In genomic region chr12:93466625-93467350, GRCh38 we compare ENCODE assay signal across 8 cellular contexts. TPM values are rescaled to one million over a fixed set of nuclear protein-coding genes. Genes with fewer than 3 reads are reported as not detected.
DNase-seq lines count a peak whose midpoint lies in the region; ATAC-seq and TF ChIP-seq lines count a peak whose summit lies in the region.

No MANE protein-coding gene starts in this region.

- in situ Hi-C loops in HAP-1 (cut with MboI; ENCODE audit: low sequenced_read_pairs) (no loop called here), astrocyte of the cerebellum (cut with HindIII; ENCODE audit: low sequenced_read_pairs) (no loop called here)

- no peak for DNase-seq in A673 (ENCODE audit: low spot score)
- no peak for DNase-seq in HAP-1 (ENCODE audit: low spot score in 2 of 2)
- no peak for DNase-seq in astrocyte of the cerebellum (ENCODE audit: low read depth)
- no peak for DNase-seq in mesothelial cell of epicardium (ENCODE audit: low spot score in 2 of 2, unreplicated experiment in 2 of 2)
- no peak for DNase-seq in cerebellum (ENCODE audit: low spot score)
- DNase-seq in NOMO-1 treated with dmso at 0.1 percent for 144 hours (lab: John Stamatoyannopoulos, UW; ENCODE audit: unreplicated experiment): no peak
- DNase-seq in NCI-H524 (lab: John Stamatoyannopoulos, UW): no peak

- peak overlapping the region; percentile 98 for H3K4me3 Mint-ChIP-seq in mesothelial cell of epicardium

- CTCF ChIA-PET in A673 (lab: Charles Lee): no interaction called here

- H3K9me3 ChIP-seq in A673 (ENCODE audit: low read depth, low read length, poor library complexity, severe bottlenecking): no peaks in the 10 kb centered on the region
- H3K9me3 ChIP-seq in HAP-1: no peaks in the 10 kb centered on the region

- intact Hi-C loops in A673 (cut with micrococcal nuclease; ENCODE audit: unreplicated experiment): no loop called here

- H3K4me1 ChIP-seq in A673 (ENCODE audit: insufficient read depth, low read length, poor library complexity, severe bottlenecking): peaks cover 16% of the 10 kb centered on the region
- peaks cover 10% of the 10 kb centered on the region for H3K4me1 ChIP-seq in HAP-1

- H3K9me3 Mint-ChIP-seq in mesothelial cell of epicardium: no peaks in the 10 kb centered on the region

- H3K27ac ChIP-seq in A673 (ENCODE audit: low read depth, low read length, poor library complexity, severe bottlenecking): peak overlapping the region; percentile 94

- peaks cover 23% of the 10 kb centered on the region for H3K4me1 Mint-ChIP-seq in mesothelial cell of epicardium

- no peaks in the 10 kb centered on the region for H3K27me3 Mint-ChIP-seq in mesothelial cell of epicardium (ENCODE audit: low read depth)

- H3K36me3 Mint-ChIP-seq in mesothelial cell of epicardium: peaks cover 5% of the 10 kb centered on the region

- H3K27me3 ChIP-seq in A673 (replicated peaks; ENCODE audit: insufficient read depth, low read depth, low read length, poor library complexity): no peaks in the 10 kb centered on the region
- no peaks in the 10 kb centered on the region for H3K27me3 ChIP-seq in HAP-1 (ENCODE audit: low read depth)

- ATAC-seq in HG02763 (IDR thresholded peaks at IDR 0.05; ENCODE audit: unreplicated experiment): no peak

- POLR2A ChIA-PET in A673 (lab: Charles Lee; ENCODE audit: low non-redundant PET): interaction anchor here (0.5 kb wide), 1 partner anchor 12 kb away, joined by 3 read pairs; no protein-coding TSS in a partner anchor

- no TSS peak for BruUV-seq in A673 (replicated peaks; lab: Mats Ljungman, UMichigan)

- H3K36me3 ChIP-seq in A673 (ENCODE audit: insufficient read depth, low read length, poor library complexity, severe bottlenecking): peaks cover 18% of the 10 kb centered on the region
- peaks cover 17% of the 10 kb centered on the region for H3K36me3 ChIP-seq in HAP-1 (replicated peaks)

- TF ChIP-seq CTCF in A673 (conservative IDR thresholded peaks at IDR 0.05; ENCODE audit: low read depth, low read length) (no peak), astrocyte of the cerebellum (IDR thresholded peaks at IDR 0.05; ENCODE audit: low read depth, low read length, missing control alignments) (no peak), mesothelial cell of epicardium (IDR thresholded peaks at IDR 0.05; ENCODE audit: unreplicated experiment) (no peak)

- H3K4me3 ChIP-seq in A673 (ENCODE audit: low read depth, low read length, poor library complexity, severe bottlenecking): peak overlapping the region; percentile 78
- peak overlapping the region; percentile 94 for H3K4me3 ChIP-seq in HAP-1
- H3K4me3 ChIP-seq in astrocyte of the cerebellum (ENCODE audit: low read depth, low read length): peak overlapping the region; percentile 58

- H3K27ac Mint-ChIP-seq in mesothelial cell of epicardium: peak overlapping the region; percentile 98

RNA-seq across cellular contexts. Expression of gene MRPL42, which starts 0.5 kb away (rescaled TPM):
- total RNA-seq in A673 (2021) (179 and 196 TPM in 2 replicates), mesothelial cell of epicardium (57.6 to 63.0 TPM (median 62.2 TPM) in 3 replicates), cerebellum (53.9 TPM)

RNA-seq across cellular contexts. Expression of gene UBE2N, which starts 25.0 kb away (rescaled TPM):
- total RNA-seq in A673 (2021) (164 and 177 TPM in 2 replicates), mesothelial cell of epicardium (86.5 to 92.8 TPM (median 90.6 TPM) in 3 replicates), cerebellum (133 TPM)
